Comparison of ENCODE assay signal across 19 cellular contexts in genomic region chr15:47066386-47066785, GRCh38.
"Had no signal": no experiment of that assay in that cellular context is flagged by ENCODE, and none has a peak within 500 bp of the region (broad histone marks: within the 10 kb centered on the region; RNA-seq: fewer than 3 reads in every experiment).

No MANE protein-coding gene starts in this region.

- H3K27me3 ChIP-seq: body of pancreas, cardiac muscle cell, foreskin keratinocyte, sigmoid colon, transverse colon had no signal

- H3K4me1 ChIP-seq: body of pancreas, foreskin keratinocyte, lower lobe of right lung, sigmoid colon, transverse colon had no signal

- DNase-seq: activated CD4-positive, alpha-beta T cell treated with anti-CD3 and anti-CD28 coated beads for 1 hour; activated CD4-positive, alpha-beta T cell treated with anti-CD3 and anti-CD28 coated beads, Interleukin-2, amount 50 U/mL, for 1 hour; activated CD8-positive, alpha-beta T cell treated with anti-CD3 and anti-CD28 coated beads, Interleukin-2, amount 10 ng/mL, durations not matched to agents 7 days and 5 days; activated gamma-delta T cell; activated naive CD4-positive, alpha-beta T cell treated with anti-CD3 and anti-CD28 coated beads, Interleukin-2, amount 50 U/mL, for 16 hours; activated naive CD8-positive, alpha-beta T cell treated with anti-CD3 and anti-CD28 coated beads, Interleukin-2, amount 50 U/mL, for 24 hours; anterior cingulate cortex; body of pancreas; effector CD4-positive, alpha-beta T cell; foreskin keratinocyte; kidney; lower lobe of right lung; naive thymus-derived CD8-positive, alpha-beta T cell; sigmoid colon; stimulated activated CD4-positive, alpha-beta T cell treated with anti-CD3 and anti-CD28 coated beads, Interleukin-15, amount 100 ng/mL, for 24 hours; stimulated activated naive B cell treated with anti-CD40 and anti-IgM and Interleukin-4, amounts not matched to agents 10 μg/mL and 1 μg/mL and 100 μg/mL, for 72 hours; transverse colon had no signal

- H3K27ac ChIP-seq: body of pancreas, cardiac muscle cell, foreskin keratinocyte, lower lobe of right lung, sigmoid colon, transverse colon had no signal

- H3K9me3 ChIP-seq: body of pancreas, lower lobe of right lung, sigmoid colon, transverse colon had no signal

- H3K36me3 ChIP-seq: cardiac muscle cell, lower lobe of right lung, sigmoid colon, transverse colon had no signal

- ATAC-seq: activated CD8-positive, alpha-beta T cell treated with anti-CD3 and anti-CD28 coated beads, Interleukin-2, amount 10 ng/mL, durations not matched to agents 7 days and 5 days; activated naive CD8-positive, alpha-beta T cell treated with anti-CD3 and anti-CD28 coated beads, Interleukin-2, amount 50 U/mL, for 24 hours; body of pancreas; foreskin keratinocyte; lower lobe of right lung; naive thymus-derived CD8-positive, alpha-beta T cell; stimulated activated naive B cell treated with anti-CD40 and anti-IgM and Interleukin-4, amounts not matched to agents 10 μg/mL and 1 μg/mL and 100 μg/mL, for 72 hours had no signal

- H3K4me3 ChIP-seq: body of pancreas, cardiac muscle cell, lower lobe of right lung, sigmoid colon, smooth muscle cell, transverse colon had no signal
